In genomic region chr15:51192560-51193280, GRCh38 we compare ENCODE assay signal across 8 cellular contexts.
DNase-seq lines count a peak whose midpoint lies in the region; TF ChIP-seq lines count a peak whose summit lies in the region.

No MANE protein-coding gene starts in this region.

- no peak overlapping the region for H3K27ac ChIP-seq in epithelial cell of prostate

- peak; percentile 39 for DNase-seq in GM12864 (ENCODE audit: low read depth)
- DNase-seq in HS-27A (ENCODE audit: low read depth), result peak; percentile 63
- DNase-seq in NOMO-1 treated with dmso at 0.1 percent for 144 hours (lab: John Stamatoyannopoulos, UW; ENCODE audit: unreplicated experiment), result peak; percentile 47
- DNase-seq in activated CD8-positive, alpha-beta memory T cell treated with anti-CD3 and anti-CD28 coated beads, Interleukin-2, amount 50 U/mL, for 1 hour (ENCODE audit: extremely low read depth), result peak; percentile 4
- DNase-seq in epithelial cell of prostate (ENCODE audit: low read depth, low spot score), result peak; percentile 48
- DNase-seq in myocyte (ENCODE audit: low read depth), result peak; percentile 95
- DNase-seq in stimulated activated CD8-positive, alpha-beta memory T cell treated with anti-CD3 and anti-CD28 coated beads, Interleukin-4, amount 100 ng/mL, for 48 hours, result peak; percentile 96
- DNase-seq in cerebellar nuclear complex (lab: John Stamatoyannopoulos, UW), result no peak

- H3K4me3 ChIP-seq in GM12864 (ENCODE audit: low read depth, low read length), result no peak overlapping the region

- peak; percentile 99 for TF ChIP-seq CTCF in GM12864 (IDR thresholded peaks at IDR 0.05; ENCODE audit: low read depth, low read length, missing control alignments)

Comparison
In these comparisons a context has a peak if more than half of its experiments do, and no peak if none do; other contexts are left out.
1. DNase-seq: peak in GM12864 (single experiment), HS-27A (single experiment), NOMO-1 treated with dmso at 0.1 percent for 144 hours (single experiment), activated CD8-positive, alpha-beta memory T cell treated with anti-CD3 and anti-CD28 coated beads, Interleukin-2, amount 50 U/mL, for 1 hour (single experiment), epithelial cell of prostate (single experiment), myocyte (single experiment) and stimulated activated CD8-positive, alpha-beta memory T cell treated with anti-CD3 and anti-CD28 coated beads, Interleukin-4, amount 100 ng/mL, for 48 hours (single experiment); none in cerebellar nuclear complex (0 of 2).